In genomic region chr1:41272601-41273000, GRCh38 we compare ENCODE assay signal across 24 cellular contexts. TPM values are rescaled to one million over a fixed set of nuclear protein-coding genes. Genes with fewer than 3 reads are reported as not detected.
A peak's percentile ranks its signal among the peaks of the same experiment; 100 is the strongest.
DNase-seq lines count a peak whose midpoint lies in the region; ATAC-seq, FAIRE-seq and TF ChIP-seq lines count a peak whose summit lies in the region.
"Had no signal": no experiment of that assay in that cellular context is flagged by ENCODE, and none has a peak within 500 bp of the region (broad histone marks: within the 10 kb centered on the region; RNA-seq: fewer than 3 reads in every experiment).

No MANE protein-coding gene starts in this region.

- intact Hi-C loops in K562 (cut with micrococcal nuclease): no loop called here

- POLR2A ChIA-PET in K562 (lab: Yijun Ruan, JAX): no interaction called here

- H3K4me3 ChIP-seq in HAP-1 (no peak overlapping the region), K562 (no peak overlapping the region), osteoblast (ENCODE audit: insufficient read depth, low read length) (no peak overlapping the region)
- no peak overlapping the region for H3K4me3 ChIP-seq in effector memory CD4-positive, alpha-beta T cell (ENCODE audit: insufficient read depth, low read depth, low read length, poor library complexity, severe bottlenecking)
- H3K4me3 ChIP-seq: GM23248 had no signal

- BruUV-seq in K562 (replicated peaks; lab: Mats Ljungman, UMichigan): no TSS peak

- H3K4me1 ChIP-seq in HAP-1: no peaks in the 10 kb centered on the region
- H3K4me1 ChIP-seq in K562 (replicated peaks in 1 of 2; ENCODE audit: control insufficient read depth in 2 of 2, insufficient read depth in 2 of 2, low read length in 2 of 2): no peaks in the 10 kb centered on the region
- H3K4me1 ChIP-seq in effector memory CD4-positive, alpha-beta T cell (ENCODE audit: control insufficient read depth, insufficient read depth, low read length, poor library complexity, severe bottlenecking): no peaks in the 10 kb centered on the region
- no peaks in the 10 kb centered on the region for H3K4me1 ChIP-seq in osteoblast (ENCODE audit: insufficient read depth, low read length)
- H3K4me1 ChIP-seq: BE2C had no signal

- H3K79me2 ChIP-seq in K562 (ENCODE audit: control insufficient read depth, insufficient read depth, low read length): no peaks in the 10 kb centered on the region
- H3K79me2 ChIP-seq in osteoblast (ENCODE audit: insufficient read depth, low read length): no peaks in the 10 kb centered on the region

- H3K27ac ChIP-seq in K562 (ENCODE audit: extremely low read depth, low read depth, low read length): no peak overlapping the region
- no peak overlapping the region for H3K27ac ChIP-seq in effector memory CD4-positive, alpha-beta T cell (ENCODE audit: insufficient read depth, low read length, poor library complexity, severe bottlenecking)
- no peak overlapping the region for H3K27ac ChIP-seq in osteoblast (ENCODE audit: low read depth, low read length)
- H3K27ac ChIP-seq: GM23248 had no signal

- TF ChIP-seq CTCF in K562 (IDR thresholded peaks at IDR 0.05 in 2 of 3, conservative IDR thresholded peaks at IDR 0.05 in 1 of 3; ENCODE audit: insufficient read depth in 2 of 3, low read depth in 1 of 3, low read length in 3 of 3): no peak
- TF ChIP-seq CTCF in osteoblast (IDR thresholded peaks at IDR 0.05; ENCODE audit: extremely low read depth, low read depth, low read length): no peak

- H3K36me3 ChIP-seq in HAP-1 (replicated peaks) (no peaks in the 10 kb centered on the region), K562 (ENCODE audit: control insufficient read depth, insufficient read depth, low read length) (no peaks in the 10 kb centered on the region), osteoblast (ENCODE audit: insufficient read depth, low read length) (no peaks in the 10 kb centered on the region)
- no peaks in the 10 kb centered on the region for H3K36me3 ChIP-seq in effector memory CD4-positive, alpha-beta T cell (ENCODE audit: control insufficient read depth, insufficient read depth, low read length)
- H3K36me3 ChIP-seq: BE2C had no signal

- 2% methylated on average over 8 of the region's 8 CpGs for WGBS in K562 (ENCODE audit: insufficient coverage, low coverage, missing lambda C conversion rate)

- no peak overlapping the region for H3K4me2 ChIP-seq in K562 (ENCODE audit: insufficient read depth, low read length)
- H3K4me2 ChIP-seq in osteoblast (ENCODE audit: insufficient read depth, low read length): no peak overlapping the region

- in situ Hi-C loops in HAP-1 (cut with MboI; ENCODE audit: low sequenced_read_pairs): no loop called here
- in situ Hi-C loops in K562 (cut with MboI): no loop called here

- H3K27me3 ChIP-seq in HAP-1 (ENCODE audit: low read depth): no peaks in the 10 kb centered on the region
- H3K27me3 ChIP-seq in K562 (ENCODE audit: control insufficient read depth in 2 of 2, insufficient read depth in 2 of 2, low read length in 2 of 2): peaks cover 28 to 51% of the 10 kb centered on the region in 2 experiments; a peak in 4 of 5 replicates
- H3K27me3 ChIP-seq in effector memory CD4-positive, alpha-beta T cell (replicated peaks; ENCODE audit: control insufficient read depth, insufficient read depth, low read length, poor library complexity, severe bottlenecking): peaks cover 5% of the 10 kb centered on the region
- H3K27me3 ChIP-seq in osteoblast (ENCODE audit: insufficient read depth, low read length): peaks cover 3% of the 10 kb centered on the region
- H3K27me3 ChIP-seq: BE2C had no signal

- peak; percentile 8 to 29 for DNase-seq in HAP-1 (ENCODE audit: low spot score in 2 of 2)
- peak; percentile 36 to 66 for DNase-seq in NCI-H526 (lab: John Stamatoyannopoulos, UW)
- DNase-seq in K562 (ENCODE audit: extremely low read depth in 1 of 4, low spot score in 3 of 4): no peak
- no peak for DNase-seq in effector memory CD4-positive, alpha-beta T cell
- no peak for DNase-seq in osteoblast (ENCODE audit: insufficient read length, low spot score, missing footprints)
- no peak for DNase-seq in activated CD8-positive, alpha-beta memory T cell treated with anti-CD3 and anti-CD28 coated beads, Interleukin-2, amount 50 U/mL, for 4 hours
- DNase-seq: ACHN; BE2C; C1 segment of cervical spinal cord; CD4-positive, CD25-positive, alpha-beta regulatory T cell; CD8-positive, alpha-beta memory T cell; COR-L47; DMS 273 treated with DMSO at 0.1 percent for 48 hours; DMS53; DND-41; EL; GM23248 had no signal

- no peak for TF ChIP-seq RAD21 in K562 (CRISPR knock-in tag; conservative IDR thresholded peaks at IDR 0.05 in 1 of 2, IDR thresholded peaks at IDR 0.05 in 1 of 2)

- no peak for TF ChIP-seq EP300 in K562 (IDR thresholded peaks at IDR 0.05; ENCODE audit: low read length)

- no peak for FAIRE-seq in K562 (lab: Jason Lieb, UNC)
- FAIRE-seq: A204.1, G401.6, GM12891, GM19239, H54 had no signal

- H3K9me3 ChIP-seq in HAP-1: no peaks in the 10 kb centered on the region
- no peaks in the 10 kb centered on the region for H3K9me3 ChIP-seq in K562 (replicated peaks; ENCODE audit: control insufficient read depth, insufficient read depth, low read depth, low read length)
- H3K9me3 ChIP-seq in effector memory CD4-positive, alpha-beta T cell (ENCODE audit: control insufficient read depth, low read length): no peaks in the 10 kb centered on the region
- H3K9me3 ChIP-seq in osteoblast (ENCODE audit: low read depth, low read length): no peaks in the 10 kb centered on the region
- H3K9me3 ChIP-seq: BE2C had no signal

- TF ChIP-seq POLR2A in K562 (conservative IDR thresholded peaks at IDR 0.05): no peak

- no peak overlapping the region for H3K9ac ChIP-seq in K562 (ENCODE audit: insufficient read depth in 1 of 2, low read depth in 2 of 2, low read length in 2 of 2)
- H3K9ac ChIP-seq: GM23248 had no signal

- CTCF ChIA-PET in K562 (lab: Yijun Ruan, JAX; ENCODE audit: low intra/inter-chr PET ratio): no interaction called here

- ATAC-seq in K562 (no peak), GM19452 (IDR thresholded peaks at IDR 0.05; ENCODE audit: unreplicated experiment) (no peak)
- ATAC-seq: HCT116 had no signal

- H2AFZ ChIP-seq in K562 (ENCODE audit: low read depth, low read length) (no peak overlapping the region), osteoblast (ENCODE audit: low read length) (no peak overlapping the region)
- H2AFZ ChIP-seq: GM23248 had no signal

- H3K9me1 ChIP-seq in K562 (ENCODE audit: control insufficient read depth, insufficient read depth, low read length): no peaks in the 10 kb centered on the region

- peaks cover 12% of the 10 kb centered on the region; the same call in 1 of the 2 replicates for H4K20me1 ChIP-seq in K562 (replicated peaks; ENCODE audit: control insufficient read depth, insufficient read depth, low read length)
- H4K20me1 ChIP-seq in osteoblast (ENCODE audit: insufficient read depth, low read length): peaks cover 1% of the 10 kb centered on the region

TF ChIP-seq in K562, 482 proteins besides CTCF, POLR2A, EP300 and RAD21:
- TF ChIP-seq EHMT2 (IDR thresholded peaks at IDR 0.05) (0 out of 2 replicates have a peak, but pooled peaks have one; percentile 15), SMAD4 (CRISPR knock-in tag; conservative IDR thresholded peaks at IDR 0.05) (no peak)

RNA-seq across cellular contexts. Expression of gene SCMH1, which starts 30.5 kb away (rescaled TPM):
- 86.3 and 90.3 TPM in 2 replicates for total RNA-seq in K562 (2011; cell fraction: chromatin; rRNA removed; ENCODE audit: low replicate concordance)
- 47.4 and 64.9 TPM in 2 replicates for total RNA-seq in K562 (2011; cell fraction: nucleolus; rRNA removed)
- total RNA-seq in K562 (2011; cell fraction: nucleoplasm; rRNA removed): 66.9 and 67.4 TPM in 2 replicates
- total RNA-seq in K562 (2014; rRNA removed) (26.8 and 30.5 TPM in 2 replicates), K562 (2014; rRNA removed; fragmentation: Illumina TruSeq; extraction: Trizol) (19.2 and 19.8 TPM in 2 replicates), K562 (2015; rRNA removed; fragmentation: Illumina TruSeq; extraction: Trizol) (24.3 and 27.6 TPM in 2 replicates), K562 (2021) (32.0 and 33.0 TPM in 2 replicates), osteoblast (30.9 and 33.7 TPM in 2 replicates)
- polyA plus RNA-seq in K562 (2011; rRNA removed) (32.3 and 37.6 TPM in 2 replicates), K562 (2014; fragmentation: Illumina TruSeq; extraction: Trizol) (35.3 and 37.0 TPM in 2 replicates), K562 (2014; fragmentation: Nextera tagmentation; extraction: Ambion mirVana) (10 to 100 TPM in 1 of 2 experiments, 1 to 10 TPM in 1; 8.5 to 14.0 TPM), K562 (2014; rRNA removed) (27.6 and 27.9 TPM in 2 replicates)
- polyA plus RNA-seq in K562 (2011; cell fraction: cytosol; rRNA removed): 35.5 and 35.8 TPM in 2 replicates
- polyA plus RNA-seq in K562 (2011; cell fraction: nucleus; rRNA removed): 78.5 and 122 TPM in 2 replicates
- 26.6 and 40.9 TPM in 2 replicates for polyA plus RNA-seq in K562 (2012)
- 33.1 and 40.4 TPM in 2 replicates for polyA minus RNA-seq in K562 (2011; rRNA and poly(A)+ RNA removed)
- polyA minus RNA-seq in K562 (2011; cell fraction: cytosol; rRNA and poly(A)+ RNA removed): 16.2 and 17.2 TPM in 2 replicates
- polyA minus RNA-seq in K562 (2011; cell fraction: nucleus; rRNA and poly(A)+ RNA removed): 36.2 and 36.3 TPM in 2 replicates

Comparison
In these comparisons a context has a peak if more than half of its experiments do, and no peak if none do; other contexts are left out.
1. DNase-seq: peak in HAP-1 (2 of 2) and NCI-H526 (2 of 2); none in K562 (0 of 4), effector memory CD4-positive, alpha-beta T cell (0 of 3), osteoblast (single experiment) and activated CD8-positive, alpha-beta memory T cell treated with anti-CD3 and anti-CD28 coated beads, Interleukin-2, amount 50 U/mL, for 4 hours (single experiment).